ENCODE assay signal across 16 cellular contexts in genomic region chr14:105329411-105330200, GRCh38.
"Had no signal": no experiment of that assay in that cellular context is flagged by ENCODE, and none has a peak within 500 bp of the region (broad histone marks: within the 10 kb centered on the region; RNA-seq: fewer than 3 reads in every experiment).

No MANE protein-coding gene starts in this region.

- H3K9me3 Mint-ChIP-seq: activated naive CD4-positive, alpha-beta T cell treated with anti-CD3 and anti-CD28 coated beads for 36 hours; activated T-helper 17 cell treated with anti-CD3 and anti-CD28 coated beads, Interleukin-2, amount 50 U/mL, for 72 hours had no signal

- ATAC-seq: T-helper 17 cell had no signal

- H3K4me3 ChIP-seq: sigmoid colon, stomach, thyroid gland, vagina had no signal

- H3K36me3 ChIP-seq: sigmoid colon, thyroid gland, vagina had no signal

- H3K27ac Mint-ChIP-seq: activated naive CD4-positive, alpha-beta T cell treated with anti-CD3 and anti-CD28 coated beads for 36 hours; activated T-helper 17 cell treated with anti-CD3 and anti-CD28 coated beads, Interleukin-2, amount 50 U/mL, for 72 hours had no signal

- H3K27me3 ChIP-seq: sigmoid colon, stomach, thyroid gland, vagina had no signal

- H3K27me3 Mint-ChIP-seq: activated T-helper 17 cell treated with anti-CD3 and anti-CD28 coated beads, Interleukin-2, amount 50 U/mL, for 72 hours; brain; naive thymus-derived CD8-positive, alpha-beta T cell; T-helper 17 cell had no signal

- H3K27ac ChIP-seq: vagina had no signal

- H3K4me3 Mint-ChIP-seq: activated naive CD4-positive, alpha-beta T cell treated with anti-CD3 and anti-CD28 coated beads for 36 hours; activated T-helper 17 cell treated with anti-CD3 and anti-CD28 coated beads, Interleukin-2, amount 50 U/mL, for 72 hours; brain; T-helper 17 cell had no signal

- DNase-seq: activated CD4-positive, alpha-beta T cell treated with anti-CD3 and anti-CD28 coated beads, Interleukin-2, amount 50 U/mL, for 1 hour; activated CD4-positive, CD25-positive, alpha-beta regulatory T cell; activated T-cell treated with anti-CD3 and anti-CD28 coated beads for 4 hours; cerebellar nuclear complex; hypothalamus; naive thymus-derived CD8-positive, alpha-beta T cell; nucleus accumbens; sigmoid colon; stimulated activated CD4-positive, alpha-beta T cell treated with anti-CD3 and anti-CD28 coated beads, Interleukin-4, amount 100 ng/mL, for 24 hours; stomach; T-helper 17 cell; thyroid gland had no signal
